Comparison of ENCODE assay signal across 9 cellular contexts in the genomic region with DNA sequence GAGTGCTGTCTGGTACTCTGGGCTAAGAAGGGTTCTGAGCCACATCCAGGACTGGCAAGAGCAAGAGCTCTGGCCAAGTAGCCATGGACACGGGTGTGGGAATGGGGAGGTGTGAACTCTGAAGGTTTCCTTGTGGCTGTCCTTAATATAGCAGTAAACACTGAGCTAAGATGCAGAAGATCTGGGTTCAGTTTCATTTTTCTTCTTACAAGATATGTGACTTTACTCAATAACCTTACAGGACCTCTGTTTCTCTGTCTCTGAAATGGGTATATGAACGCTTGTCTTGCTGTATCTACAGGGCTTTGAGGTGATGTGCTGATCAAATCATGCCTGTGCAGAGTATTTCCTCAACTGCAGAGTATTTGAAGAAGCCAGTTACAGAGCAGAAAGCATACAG.
"Had no signal": no experiment of that assay in that cellular context is flagged by ENCODE, and none has a peak within 500 bp of the region (broad histone marks: within the 10 kb centered on the region; RNA-seq: fewer than 3 reads in every experiment).

No MANE protein-coding gene starts in this region.

- H3K27ac ChIP-seq: GM23248, HL-60 had no signal

- FAIRE-seq: K562 had no signal

- H3K9ac ChIP-seq: GM23248 had no signal

- ATAC-seq: K562 had no signal

- H2AFZ ChIP-seq: GM23248 had no signal

- DNase-seq: GM23248, GOT3, H7, HCEC 1CT, IMR-90, Kasumi-1, KG1 had no signal

- H3K4me3 ChIP-seq: GM23248, K562 had no signal
